Comparison of ENCODE assay signal across 10 cellular contexts in the genomic region with DNA sequence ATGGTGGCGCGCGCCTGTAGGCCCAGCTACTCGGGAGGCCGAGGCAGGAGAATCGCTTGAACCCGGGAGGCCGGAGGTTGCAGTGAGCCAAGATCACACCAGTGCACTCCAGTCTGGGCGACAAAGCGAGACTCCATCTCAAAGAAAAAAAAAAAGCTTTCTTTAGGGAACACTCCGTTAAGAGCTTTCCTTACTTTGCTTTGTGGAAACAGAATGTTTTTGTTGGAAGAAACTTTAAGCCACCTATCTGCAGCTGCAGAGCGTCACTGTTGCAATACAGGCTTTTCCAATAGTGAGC. TPM values are rescaled to one million over a fixed set of nuclear protein-coding genes. Genes with fewer than 3 reads are reported as not detected.
DNase-seq lines count a peak whose midpoint lies in the region; ATAC-seq, FAIRE-seq and TF ChIP-seq lines count a peak whose summit lies in the region.
"Had no signal": no experiment of that assay in that cellular context is flagged by ENCODE, and none has a peak within 500 bp of the region (broad histone marks: within the 10 kb centered on the region; RNA-seq: fewer than 3 reads in every experiment).

No MANE protein-coding gene starts in this region.

- peaks cover 12% of the 10 kb centered on the region for H3K36me3 Mint-ChIP-seq in CD4-positive, alpha-beta T cell (ENCODE audit: low read depth)

- peak overlapping the region; percentile 87 for H3K4me3 Mint-ChIP-seq in CD4-positive, alpha-beta T cell

- H3K27me3 ChIP-seq in CD4-positive, alpha-beta T cell (ENCODE audit: control insufficient read depth, insufficient read depth, low read length), result no peaks in the 10 kb centered on the region
- H3K27me3 ChIP-seq in ectodermal cell (ENCODE audit: control insufficient read depth, insufficient read depth, low read length, poor library complexity, severe bottlenecking) (no peaks in the 10 kb centered on the region), pancreas (no peaks in the 10 kb centered on the region)

- no peaks in the 10 kb centered on the region for H3K79me2 ChIP-seq in OCI-LY7 (ENCODE audit: insufficient read depth, low read depth, low read length)

- CTCF ChIA-PET in CD4-positive, alpha-beta T cell (lab: Charles Lee), result interaction anchor here (0.6 to 2.2 kb wide), 5 partner anchors 9 to 443 kb away, joined by 3 to 10 read pairs (median 5); no protein-coding TSS in a partner anchor
- CTCF ChIA-PET in OCI-LY7 (lab: Charles Lee; ENCODE audit: unreplicated experiment), result interaction anchor here (0.7 to 3.2 kb wide), 2 partner anchors 10 to 84 kb away, joined by 3 to 19 read pairs; no protein-coding TSS in a partner anchor

- H3K36me3 ChIP-seq in OCI-LY7 (ENCODE audit: insufficient read depth, low read length) (no peaks in the 10 kb centered on the region), ectodermal cell (ENCODE audit: control insufficient read depth, insufficient read depth, low read length) (no peaks in the 10 kb centered on the region), pancreas (no peaks in the 10 kb centered on the region)

- TF ChIP-seq CTCF in CD4-positive, alpha-beta T cell (IDR thresholded peaks at IDR 0.05), result no peak
- TF ChIP-seq CTCF in OCI-LY7 (conservative IDR thresholded peaks at IDR 0.05; ENCODE audit: low read length) (no peak), pancreas (IDR thresholded peaks at IDR 0.05) (no peak)

- FAIRE-seq in pancreas (lab: Jason Lieb, UNC), result no peak
- FAIRE-seq: G401.6, H1 had no signal

- H3K9me3 ChIP-seq in CD4-positive, alpha-beta T cell (ENCODE audit: control insufficient read depth, low read length), result no peaks in the 10 kb centered on the region
- H3K9me3 ChIP-seq in OCI-LY7 (ENCODE audit: low read length), result no peaks in the 10 kb centered on the region
- no peaks in the 10 kb centered on the region for H3K9me3 ChIP-seq in ectodermal cell (ENCODE audit: control insufficient read depth, low read length)
- no peaks in the 10 kb centered on the region for H3K9me3 ChIP-seq in pancreas

- peak overlapping the region; percentile 88 for H3K27ac ChIP-seq in CD4-positive, alpha-beta T cell (ENCODE audit: low read depth, low read length)
- H3K27ac ChIP-seq in OCI-LY7 (ENCODE audit: low read depth, low read length, poor library complexity, severe bottlenecking) (no peak overlapping the region), ectodermal cell (ENCODE audit: insufficient read depth, low read depth, low read length, poor library complexity, severe bottlenecking) (no peak overlapping the region), pancreas (peak overlapping the region in 3 of 4 donors; percentile 76 to 96 (median 92))

- intact Hi-C loops in CD4-positive, alpha-beta T cell (cut with DNase I, micrococcal nuclease), result loop anchor here in 1 of 2 experiments (10.0 kb wide), 1 partner anchor 102 kb away; no protein-coding TSS in a partner anchor
- intact Hi-C loops in OCI-LY7 (cut with micrococcal nuclease; ENCODE audit: unreplicated experiment), result loop anchor here (5.0 kb wide), 1 partner anchor 99 kb away; no protein-coding TSS in a partner anchor
- intact Hi-C loops in pancreas (cut with DNase I), result no loop called here

- no peaks in the 10 kb centered on the region for H3K27me3 Mint-ChIP-seq in CD4-positive, alpha-beta T cell

- POLR2A ChIA-PET in CD4-positive, alpha-beta T cell (lab: Charles Lee), result interaction anchor here (0.6 to 6.6 kb wide), 21 partner anchors 9 to 202 kb away, joined by 3 to 302 read pairs (median 9); no protein-coding TSS in a partner anchor
- POLR2A ChIA-PET in OCI-LY7 (lab: Charles Lee), result interaction anchor here (0.6 to 5.1 kb wide), 12 partner anchors 10 to 1253 kb away, joined by 3 to 95 read pairs (median 4); no protein-coding TSS in a partner anchor

- peak overlapping the region; percentile 65; the same call in 1 of the 2 replicates for H2AFZ ChIP-seq in OCI-LY7 (ENCODE audit: low read length)

- no peaks in the 10 kb centered on the region for H4K20me1 ChIP-seq in OCI-LY7 (ENCODE audit: insufficient read depth, low read length)

- H3K4me3 ChIP-seq in OCI-LY7 (ENCODE audit: low read depth, low read length, poor library complexity, severe bottlenecking) (peak overlapping the region; percentile 82), ectodermal cell (ENCODE audit: insufficient read depth, low read depth, low read length) (peak overlapping the region; percentile 69), pancreas (peak overlapping the region in 2 of 4 donors; percentile 82 to 85)

- H3K27ac Mint-ChIP-seq in CD4-positive, alpha-beta T cell, result peak overlapping the region; percentile 97

- peak overlapping the region; percentile 82 for H3K4me2 ChIP-seq in OCI-LY7 (ENCODE audit: low read length)

- ATAC-seq in CD4-positive, alpha-beta T cell (ENCODE audit: poor library complexity), result no peak
- ATAC-seq in pancreas, result no peak
- no peak for ATAC-seq in HG03520 (IDR thresholded peaks at IDR 0.05; ENCODE audit: unreplicated experiment)
- no peak for ATAC-seq in HG02884 (IDR thresholded peaks at IDR 0.05; ENCODE audit: unreplicated experiment)

- DNase-seq in CD4-positive, alpha-beta T cell, result no peak
- DNase-seq in OCI-LY7 (ENCODE audit: low spot score), result no peak
- peak in 1 of 6 donors; percentile 19 for DNase-seq in pancreas
- DNase-seq in NOMO-1 treated with DMSO at 0.1 percent for 48 hours (lab: John Stamatoyannopoulos, UW; ENCODE audit: unreplicated experiment), result no peak
- no peak for DNase-seq in NCI-H2107 treated with DMSO at 0.1 percent for 48 hours (lab: John Stamatoyannopoulos, UW; ENCODE audit: unreplicated experiment)

- H3K4me1 Mint-ChIP-seq in CD4-positive, alpha-beta T cell (ENCODE audit: low read depth), result peaks cover 43% of the 10 kb centered on the region

- peaks cover 24% of the 10 kb centered on the region for H3K4me1 ChIP-seq in OCI-LY7 (ENCODE audit: insufficient read depth, low read length, poor library complexity, severe bottlenecking)
- no peaks in the 10 kb centered on the region for H3K4me1 ChIP-seq in ectodermal cell (ENCODE audit: control insufficient read depth, insufficient read depth, low read length)
- H3K4me1 ChIP-seq in pancreas, result peaks cover 0 to 9% (median 4%) of the 10 kb centered on the region in 3 donors

- WGBS in ectodermal cell, 2 experiments, result 91 to 97% methylated on average over 12 of the region's 12 CpGs
- 95% methylated on average over 12 of the region's 12 CpGs for WGBS in pancreas, 2 donors

- H3K9me3 Mint-ChIP-seq in CD4-positive, alpha-beta T cell, result peaks cover 6% of the 10 kb centered on the region

- no peaks in the 10 kb centered on the region for H3K9me2 ChIP-seq in OCI-LY7 (ENCODE audit: insufficient read depth, low read length)

- BruUV-seq in OCI-LY7 (replicated peaks; lab: Mats Ljungman, UMichigan), result no TSS peak

RNA-seq across cellular contexts. Expression of gene TPK1, which starts 0.6 kb away (rescaled TPM):
- total RNA-seq in CD4-positive, alpha-beta T cell, result 10 to 100 TPM; 17.1 to 17.8 TPM
- total RNA-seq in OCI-LY7 (2014; rRNA removed; shearing (Covaris generic)), result 5.0 and 6.7 TPM in 2 replicates
- total RNA-seq in OCI-LY7 (2022), result 11.5 and 12.5 TPM in 2 replicates
- polyA plus RNA-seq in ectodermal cell (2013, experiment 1 of 4), result 4.2 TPM
- polyA plus RNA-seq in ectodermal cell (2013, experiment 2 of 4), result 5.9 TPM
- polyA plus RNA-seq in ectodermal cell (2013, experiment 3 of 4), result 4.9 TPM
- polyA plus RNA-seq in ectodermal cell (2013, experiment 4 of 4), result 7.3 TPM
- 1 to 10 TPM; 1.5 to 3.6 (median 2.2) TPM for total RNA-seq in pancreas
- 1 to 10 TPM; 1.4 to 2.7 TPM for polyA plus RNA-seq in pancreas

Comparison
In these comparisons a context has a peak if more than half of its experiments do, and no peak if none do; other contexts are left out.
1. H3K27ac ChIP-seq: peak in CD4-positive, alpha-beta T cell (single experiment) and pancreas (3 of 4); none in OCI-LY7 (single experiment) and ectodermal cell (single experiment).